ENCODE assay signal across 18 cellular contexts in the genomic region with DNA sequence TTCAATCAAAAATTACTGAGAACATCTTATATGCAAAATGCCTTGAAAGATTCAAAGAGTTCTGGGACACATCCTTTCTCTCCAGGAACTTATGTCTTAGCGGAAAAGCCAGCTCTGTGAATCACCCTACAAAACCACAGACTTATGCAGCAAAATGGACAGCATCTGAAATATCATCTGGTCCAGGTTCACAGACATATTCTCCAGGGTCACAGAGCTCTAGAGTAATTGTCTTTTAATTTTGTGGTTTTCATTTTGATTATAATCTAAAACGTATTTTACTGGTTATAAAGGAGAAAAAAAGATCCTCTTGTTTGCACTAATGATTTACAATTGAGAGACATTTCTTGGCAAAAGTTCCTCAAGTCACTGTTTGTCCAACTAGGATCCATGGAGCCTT.
DNase-seq lines count a peak whose midpoint lies in the region; ATAC-seq and TF ChIP-seq lines count a peak whose summit lies in the region.
"Had no signal": no experiment of that assay in that cellular context is flagged by ENCODE, and none has a peak within 500 bp of the region (broad histone marks: within the 10 kb centered on the region; RNA-seq: fewer than 3 reads in every experiment).

No MANE protein-coding gene starts in this region.

- POLR2A ChIA-PET in IMR-90 (lab: Charles Lee; ENCODE audit: unreplicated experiment) = interaction anchor here (0.8 to 1.4 kb wide), 2 partner anchors 12 to 41 kb away, joined by 3 to 4 read pairs; no protein-coding TSS in a partner anchor
- POLR2A ChIA-PET in activated CD4-positive, alpha-beta T cell treated with anti-CD3 and anti-CD28 coated beads, Interleukin-2, amount 10 ng/mL, durations not matched to agents 7 days and 5 days (lab: Charles Lee) = no interaction called here

- H3K79me1 ChIP-seq in IMR-90 (ENCODE audit: low read depth in 1 of 2, low read length in 2 of 2) = no peaks in the 10 kb centered on the region; a peak in 1 of 4 replicates

- peak overlapping the region; percentile 85; the same call in 1 of the 2 replicates for H2BK120ac ChIP-seq in IMR-90 (ENCODE audit: low read depth, low read length)

- no peaks in the 10 kb centered on the region for H3K36me3 Mint-ChIP-seq in activated CD4-positive, alpha-beta T cell treated with anti-CD3 and anti-CD28 coated beads, Interleukin-2, amount 10 ng/mL, durations not matched to agents 7 days and 5 days (ENCODE audit: low read depth)
- H3K36me3 Mint-ChIP-seq: immature natural killer cell had no signal

- H3K14ac ChIP-seq in IMR-90 (replicated peaks; ENCODE audit: low read depth, low read length) = 0 out of 2 replicates have a peak overlapping the region, but pooled peaks have one; percentile 18

- WGBS in IMR-90 (ENCODE audit: extremely low coverage in 2 of 2, insufficient read length in 1 of 2), 2 experiments = no CpG with 5 or more reads among the region's 2 CpGs
- 19% methylated on average over 2 of the region's 2 CpGs for WGBS in mammary epithelial cell (ENCODE audit: low coverage, missing lambda C conversion rate)

- no peaks in the 10 kb centered on the region for H3K36me3 ChIP-seq in IMR-90 (ENCODE audit: control insufficient read depth, insufficient read depth, low read length)
- H3K36me3 ChIP-seq in mammary epithelial cell (ENCODE audit: insufficient read depth, low read length) = no peaks in the 10 kb centered on the region
- H3K36me3 ChIP-seq: ascending aorta, gastroesophageal sphincter had no signal

- peak overlapping the region; percentile 34; the same call in 1 of the 2 replicates for H3K4ac ChIP-seq in IMR-90 (ENCODE audit: low read depth, low read length)

- H3K27ac Mint-ChIP-seq in activated CD4-positive, alpha-beta T cell treated with anti-CD3 and anti-CD28 coated beads, Interleukin-2, amount 10 ng/mL, durations not matched to agents 7 days and 5 days = no peak overlapping the region
- H3K27ac Mint-ChIP-seq: activated CD8-positive, alpha-beta T cell treated with anti-CD3 and anti-CD28 coated beads for 36 hours; activated T-helper 17 cell treated with anti-CD3 and anti-CD28 coated beads, Interleukin-2, amount 50 U/mL, for 72 hours; immature natural killer cell had no signal

- no peak overlapping the region for H2AK9ac ChIP-seq in IMR-90 (replicated peaks; ENCODE audit: low read depth, low read length, poor library complexity)

- CTCF ChIA-PET in IMR-90 (lab: Yijun Ruan, JAX) (interaction anchor here (1.8 kb wide), 1 partner anchor 25 kb away, joined by 4 read pairs; no protein-coding TSS in a partner anchor), mammary epithelial cell (lab: Charles Lee; ENCODE audit: low non-redundant PET) (no interaction called here)
- CTCF ChIA-PET in activated CD4-positive, alpha-beta T cell treated with anti-CD3 and anti-CD28 coated beads, Interleukin-2, amount 10 ng/mL, durations not matched to agents 7 days and 5 days (lab: Charles Lee) = no interaction called here

- H3K4me3 Mint-ChIP-seq in activated CD4-positive, alpha-beta T cell treated with anti-CD3 and anti-CD28 coated beads, Interleukin-2, amount 10 ng/mL, durations not matched to agents 7 days and 5 days = no peak overlapping the region
- H3K4me3 Mint-ChIP-seq: activated CD8-positive, alpha-beta T cell treated with anti-CD3 and anti-CD28 coated beads for 36 hours; activated T-helper 17 cell treated with anti-CD3 and anti-CD28 coated beads, Interleukin-2, amount 50 U/mL, for 72 hours; immature natural killer cell had no signal

- BruUV-seq in IMR-90 (replicated peaks; lab: Mats Ljungman, UMichigan) (no TSS peak), mammary epithelial cell (replicated peaks; lab: Mats Ljungman, UMichigan) (no TSS peak)

- H3K27me3 Mint-ChIP-seq in activated CD4-positive, alpha-beta T cell treated with anti-CD3 and anti-CD28 coated beads, Interleukin-2, amount 10 ng/mL, durations not matched to agents 7 days and 5 days = no peaks in the 10 kb centered on the region
- H3K27me3 Mint-ChIP-seq: activated CD8-positive, alpha-beta T cell treated with anti-CD3 and anti-CD28 coated beads for 36 hours had no signal

- TF ChIP-seq RAD21 in IMR-90 (IDR thresholded peaks at IDR 0.05; ENCODE audit: low read length) = no peak

- H3K18ac ChIP-seq in IMR-90 (ENCODE audit: low read depth, low read length) = peak overlapping the region; percentile 51; the same call in 1 of the 2 replicates

- 0 out of 2 replicates have a peak overlapping the region, but pooled peaks have one; percentile 20 for H2AK5ac ChIP-seq in IMR-90 (ENCODE audit: low read depth, low read length)

- no peak overlapping the region for H3K27ac ChIP-seq in IMR-90 (ENCODE audit: insufficient read depth, low read length)
- H3K27ac ChIP-seq in mammary epithelial cell (ENCODE audit: insufficient read depth, low read depth, low read length) = peak overlapping the region; percentile 92
- H3K27ac ChIP-seq: ascending aorta, gastroesophageal sphincter had no signal

- H3K79me2 ChIP-seq in mammary epithelial cell (ENCODE audit: insufficient read depth, low read length) = no peaks in the 10 kb centered on the region

- H2AFZ ChIP-seq in IMR-90 (replicated peaks; ENCODE audit: low read length, poor library complexity) (no peak overlapping the region), mammary epithelial cell (ENCODE audit: low read depth, low read length) (no peak overlapping the region)

- no peaks in the 10 kb centered on the region for H3K9me3 ChIP-seq in IMR-90 (ENCODE audit: control insufficient read depth, insufficient read depth, low read length)
- H3K9me3 ChIP-seq in mammary epithelial cell (replicated peaks; ENCODE audit: insufficient read depth, low read length) = peaks cover 3% of the 10 kb centered on the region
- H3K9me3 ChIP-seq: ascending aorta had no signal

- no peaks in the 10 kb centered on the region for H3K27me3 ChIP-seq in IMR-90 (ENCODE audit: control insufficient read depth, insufficient read depth, low read length)
- H3K27me3 ChIP-seq in mammary epithelial cell (ENCODE audit: insufficient read depth, low read length) = no peaks in the 10 kb centered on the region
- H3K27me3 ChIP-seq: ascending aorta, gastroesophageal sphincter had no signal

- no peak overlapping the region for H3K56ac ChIP-seq in IMR-90 (ENCODE audit: extremely low read depth, insufficient read depth, low read length)

- peak overlapping the region; percentile 69 for H2BK20ac ChIP-seq in IMR-90 (ENCODE audit: low read depth, low read length)

- TF ChIP-seq POLR2A in IMR-90 (IDR thresholded peaks at IDR 0.05; ENCODE audit: low read depth, low read length) = no peak

- H3K9me1 ChIP-seq in IMR-90 (ENCODE audit: insufficient read depth, low read length) = no peaks in the 10 kb centered on the region

- peak overlapping the region; percentile 74 for H2BK5ac ChIP-seq in IMR-90 (ENCODE audit: low read depth, low read length, poor library complexity, severe bottlenecking)

- no peak overlapping the region; the same call in 2 of the 3 replicates for H2BK15ac ChIP-seq in IMR-90 (ENCODE audit: low read depth, low read length)

- TF ChIP-seq CTCF in AG10803 (conservative IDR thresholded peaks at IDR 0.05; ENCODE audit: low read length) = no peak
- TF ChIP-seq CTCF in IMR-90 (conservative IDR thresholded peaks at IDR 0.05; ENCODE audit: low read depth, low read length) = no peak
- no peak for TF ChIP-seq CTCF in mammary epithelial cell (conservative IDR thresholded peaks at IDR 0.05 in 1 of 2, IDR thresholded peaks at IDR 0.05 in 1 of 2; ENCODE audit: extremely low read depth in 1 of 2, insufficient read depth in 1 of 2, low read depth in 1 of 2, low read length in 2 of 2)
- TF ChIP-seq CTCF in GM13977 (IDR thresholded peaks at IDR 0.05; ENCODE audit: extremely low read depth, insufficient read depth, missing control alignments) = no peak

- no peaks in the 10 kb centered on the region for H4K20me1 ChIP-seq in IMR-90 (ENCODE audit: insufficient read depth, low read length)
- no peaks in the 10 kb centered on the region for H4K20me1 ChIP-seq in mammary epithelial cell (ENCODE audit: insufficient read depth, low read length)

- H3K23ac ChIP-seq in IMR-90 (ENCODE audit: low read depth, low read length) = peak overlapping the region; percentile 23; the same call in 1 of the 2 replicates

- DNase-seq in AG10803 (ENCODE audit: low read depth) (peak; percentile 88), IMR-90 (peak; percentile 89), mammary epithelial cell (peak; percentile 59), iris pigment epithelial cell (ENCODE audit: low read depth) (peak; percentile 94), GM13977 (ENCODE audit: low spot score) (no peak), NCI-H1092 (lab: John Stamatoyannopoulos, UW) (no peak)
- DNase-seq in stimulated activated CD4-positive, alpha-beta T cell treated with anti-CD3 and anti-CD28 coated beads, Interleukin-12 subunit alpha, Interleukin-12 subunit beta, amount 100 ng/mL, for 4 hours = no peak
- no peak for DNase-seq in activated CD4-positive, alpha-beta T cell treated with anti-CD3 and anti-CD28 coated beads, Interleukin-2, amount 10 ng/mL, durations not matched to agents 7 days and 5 days
- DNase-seq: activated CD8-positive, alpha-beta T cell treated with anti-CD3 and anti-CD28 coated beads for 36 hours; AML-193; immature natural killer cell; NCI-H2029; NCI-H82; occipital lobe; stimulated activated naive CD8-positive, alpha-beta T cell treated with anti-CD3 and anti-CD28 coated beads, Interleukin-15, Interleukin-2, amounts not matched to agents 100 U/mL and 50 U/mL, for 24 hours had no signal

- no peak overlapping the region for H4K5ac ChIP-seq in IMR-90 (ENCODE audit: low read depth, low read length)

- peak; percentile 65; the same call in 1 of the 2 replicates for ATAC-seq in IMR-90 (ENCODE audit: low read depth)
- ATAC-seq: activated CD8-positive, alpha-beta T cell treated with anti-CD3 and anti-CD28 coated beads for 36 hours; activated T-helper 17 cell treated with anti-CD3 and anti-CD28 coated beads, Interleukin-2, amount 50 U/mL, for 72 hours; gastroesophageal sphincter; stimulated activated naive CD8-positive, alpha-beta T cell treated with anti-CD3 and anti-CD28 coated beads, Interleukin-15, Interleukin-2, amounts not matched to agents 100 U/mL and 50 U/mL, for 24 hours had no signal

- intact Hi-C loops in IMR-90 (cut with micrococcal nuclease) (no loop called here), mammary epithelial cell (cut with micrococcal nuclease) (no loop called here)

- H3K4me3 ChIP-seq in AG10803 (ENCODE audit: low read length) (no peak overlapping the region), IMR-90 (ENCODE audit: insufficient read depth, low read depth, low read length) (no peak overlapping the region), mammary epithelial cell (replicated peaks in 1 of 3; ENCODE audit: insufficient read depth in 1 of 3, low read depth in 2 of 3, low read length in 3 of 3) (no peak overlapping the region)
- H3K4me3 ChIP-seq: ascending aorta, gastroesophageal sphincter had no signal

- H3K4me2 ChIP-seq in IMR-90 (ENCODE audit: low read depth, low read length) (no peak overlapping the region), mammary epithelial cell (ENCODE audit: insufficient read depth, low read depth, low read length) (no peak overlapping the region)

- in situ Hi-C loops in IMR-90 (cut with MboI; ENCODE audit: low sequenced_read_pairs) (no loop called here), mammary epithelial cell (cut with MboI; ENCODE audit: low sequenced_read_pairs in 2 of 2) (no loop called here), GM13977 (cut with MboI; ENCODE audit: low pct_unique_long_range_greater_than_20kb, low sequenced_read_pairs, unreplicated experiment) (no loop called here)

- peak overlapping the region in 1 of 2 experiments; percentile 43; a peak in 1 of 4 replicates for H4K8ac ChIP-seq in IMR-90 (ENCODE audit: low read depth in 2 of 2, low read length in 2 of 2)

- H3K4me1 ChIP-seq in IMR-90 (ENCODE audit: control insufficient read depth, insufficient read depth, low read length) (peaks cover 2% of the 10 kb centered on the region; the same call in 1 of the 2 replicates), mammary epithelial cell (ENCODE audit: insufficient read depth, low read length) (peaks cover 45% of the 10 kb centered on the region)
- H3K4me1 ChIP-seq: ascending aorta, gastroesophageal sphincter had no signal

- no peak overlapping the region for H4K91ac ChIP-seq in IMR-90 (ENCODE audit: insufficient read depth, low read depth, low read length)

- H3K4me1 Mint-ChIP-seq in activated CD4-positive, alpha-beta T cell treated with anti-CD3 and anti-CD28 coated beads, Interleukin-2, amount 10 ng/mL, durations not matched to agents 7 days and 5 days = no peaks in the 10 kb centered on the region
- H3K4me1 Mint-ChIP-seq: activated T-helper 17 cell treated with anti-CD3 and anti-CD28 coated beads, Interleukin-2, amount 50 U/mL, for 72 hours; immature natural killer cell had no signal

- dilution Hi-C loops in IMR-90 (cut with HindIII; ENCODE audit: low sequenced_read_pairs, unreplicated experiment) (no loop called here), mammary epithelial cell (cut with HindIII; ENCODE audit: low sequenced_read_pairs) (loop anchor here (5.0 kb wide), 1 partner anchor 38 kb away; no protein-coding TSS in a partner anchor)

- no peaks in the 10 kb centered on the region for H3K9me3 Mint-ChIP-seq in activated CD4-positive, alpha-beta T cell treated with anti-CD3 and anti-CD28 coated beads, Interleukin-2, amount 10 ng/mL, durations not matched to agents 7 days and 5 days
- H3K9me3 Mint-ChIP-seq: activated CD8-positive, alpha-beta T cell treated with anti-CD3 and anti-CD28 coated beads for 36 hours had no signal

- no peak overlapping the region for H3K9ac ChIP-seq in IMR-90 (ENCODE audit: low read depth, low read length)
- no peak overlapping the region for H3K9ac ChIP-seq in mammary epithelial cell (ENCODE audit: insufficient read depth, low read length)

Comparison
In these comparisons a context has a peak if more than half of its experiments do, and no peak if none do; other contexts are left out.
1. DNase-seq: peak in AG10803 (single experiment), IMR-90 (single experiment), mammary epithelial cell (single experiment) and iris pigment epithelial cell (single experiment); none in stimulated activated CD4-positive, alpha-beta T cell treated with anti-CD3 and anti-CD28 coated beads, Interleukin-12 subunit alpha, Interleukin-12 subunit beta, amount 100 ng/mL, for 4 hours (single experiment), GM13977 (single experiment), activated CD4-positive, alpha-beta T cell treated with anti-CD3 and anti-CD28 coated beads, Interleukin-2, amount 10 ng/mL, durations not matched to agents 7 days and 5 days (single experiment) and NCI-H1092 (single experiment).